Comparison of ENCODE assay signal across 9 cellular contexts in the genomic region with DNA sequence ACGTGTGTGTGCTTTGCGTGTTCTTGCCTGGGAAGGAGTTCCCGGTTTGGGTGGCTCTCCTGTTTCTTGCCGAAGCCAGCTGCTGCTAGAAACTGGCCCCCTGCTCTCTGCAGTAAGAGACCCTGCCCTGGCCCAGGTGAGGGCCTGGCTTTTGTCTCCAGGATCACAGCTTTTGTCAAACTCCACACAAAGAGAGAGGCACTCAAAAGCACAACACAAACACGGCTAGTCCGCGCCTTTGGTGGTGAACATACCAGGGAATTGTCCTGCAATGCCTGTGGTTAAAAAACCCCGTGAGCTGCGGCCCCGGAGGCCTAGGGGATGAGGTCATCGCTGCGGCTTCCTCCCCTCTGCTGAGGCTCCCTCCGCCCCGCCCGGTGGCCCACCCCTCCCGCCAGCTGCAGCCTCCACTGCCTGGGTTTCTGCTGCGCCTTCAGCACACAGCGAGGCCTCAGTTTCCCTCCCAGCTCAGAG.
DNase-seq lines count a peak whose midpoint lies in the region; ATAC-seq, FAIRE-seq and TF ChIP-seq lines count a peak whose summit lies in the region.
"Had no signal": no experiment of that assay in that cellular context is flagged by ENCODE, and none has a peak within 500 bp of the region (broad histone marks: within the 10 kb centered on the region; RNA-seq: fewer than 3 reads in every experiment).

No MANE protein-coding gene starts in this region.

- H3K27ac ChIP-seq in H1 (ENCODE audit: low read depth, low read length), result peak overlapping the region; percentile 4; the same call in 1 of the 2 replicates
- H3K27ac ChIP-seq in upper lobe of left lung, result peak overlapping the region; percentile 2 to 66 (median 34)

- H3K27me3 ChIP-seq in H1 (replicated peaks in 1 of 4; ENCODE audit: control insufficient read depth in 3 of 4, extremely low read depth in 1 of 4, insufficient read depth in 3 of 4, low read length in 3 of 4), result peaks cover 1 to 45% (median 19%) of the 10 kb centered on the region in 4 experiments; a peak in 6 of 7 replicates
- H3K27me3 ChIP-seq in upper lobe of left lung, result no peaks in the 10 kb centered on the region

- H2BK5ac ChIP-seq in H1 (ENCODE audit: low read depth, low read length), result peak overlapping the region; percentile 94; the same call in 1 of the 2 replicates

- CTCF ChIA-PET in H1 (lab: Charles Lee; ENCODE audit: partially characterized antibody), result interaction anchor here (0.7 to 14.3 kb wide), 59 partner anchors 8 to 435 kb away, joined by 3 to 521 read pairs (median 4); partner anchors contain the start of genes CDKN1C and PHLDA2

- H2BK15ac ChIP-seq in H1 (ENCODE audit: low read length), result peak overlapping the region; percentile 93

- H3K9me3 Mint-ChIP-seq in mesothelial cell of epicardium, result no peaks in the 10 kb centered on the region
- H3K9me3 Mint-ChIP-seq: central memory CD8-positive, alpha-beta T cell had no signal

- TF ChIP-seq EP300 in H1 (IDR thresholded peaks at IDR 0.05; ENCODE audit: borderline replicate concordance in 1 of 2, low read depth in 2 of 2, low read length in 2 of 2) (no peak), upper lobe of left lung (IDR thresholded peaks at IDR 0.05) (peak in 1 of 4 donors; percentile 17)

- H3K4me3 ChIP-seq in H1 (ENCODE audit: extremely low read depth in 1 of 4, insufficient read depth in 2 of 4, low read depth in 3 of 4, low read length in 4 of 4), result no peak overlapping the region; a peak in 1 of 8 replicates
- peak overlapping the region in 1 of 4 donors; percentile 1 for H3K4me3 ChIP-seq in upper lobe of left lung

- in situ Hi-C loops in SK-MEL-5 (cut with HindIII; ENCODE audit: low pct_unique_long_range_greater_than_20kb, low sequenced_read_pairs), result no loop called here

- no peak for FAIRE-seq in H1 (lab: Jason Lieb, UNC)

- H4K91ac ChIP-seq in H1 (replicated peaks; ENCODE audit: insufficient read length, low read length), result peak overlapping the region; percentile 95

- DNase-seq in A172 (ENCODE audit: low spot score) (peak; percentile 95), GM20000 (ENCODE audit: low spot score) (peak; percentile 75), SK-MEL-5 (ENCODE audit: low read depth, low spot score) (peak; percentile 51), H1 (ENCODE audit: low read depth in 1 of 2, low spot score in 2 of 2) (peak; percentile 75 to 77), mesothelial cell of epicardium (ENCODE audit: low spot score in 2 of 2, unreplicated experiment in 2 of 2) (peak; percentile 82), upper lobe of left lung (peak; percentile 76 to 88), NCI-H2081 (lab: John Stamatoyannopoulos, UW) (no peak)

- H3K36me3 Mint-ChIP-seq in mesothelial cell of epicardium, result no peaks in the 10 kb centered on the region

- no peaks in the 10 kb centered on the region for H3K9me3 ChIP-seq in H1 (ENCODE audit: insufficient read depth in 2 of 2, low read depth in 1 of 2, low read length in 1 of 2)
- no peaks in the 10 kb centered on the region for H3K9me3 ChIP-seq in upper lobe of left lung

- peak overlapping the region; percentile 96 for H4K8ac ChIP-seq in H1 (ENCODE audit: extremely low read depth, insufficient read depth, low read length)

- POLR2A ChIA-PET in H1 (lab: Charles Lee; ENCODE audit: partially characterized antibody), result interaction anchor here (0.7 to 2.9 kb wide), 7 partner anchors 166 to 408 kb away, joined by 3 to 18 read pairs (median 8); partner anchors contain the start of genes CDKN1C, KCNQ1OT1 and PHLDA2

- H3K79me2 ChIP-seq in H1 (ENCODE audit: control insufficient read depth in 1 of 2, insufficient read depth in 2 of 2, low read length in 2 of 2), result no peaks in the 10 kb centered on the region

- ATAC-seq in upper lobe of left lung (ENCODE audit: low FRiP score in 2 of 2) (peak; percentile 20 to 88), HG03442 (IDR thresholded peaks at IDR 0.05; ENCODE audit: unreplicated experiment) (no peak)

- peak overlapping the region; percentile 99 for H3K27ac Mint-ChIP-seq in mesothelial cell of epicardium

- peaks cover 0 to 4% of the 10 kb centered on the region in 2 experiments for H4K20me1 ChIP-seq in H1 (replicated peaks in 1 of 2; ENCODE audit: control insufficient read depth in 1 of 2, insufficient read depth in 2 of 2, low read length in 2 of 2)

- H2AFZ ChIP-seq in H1 (ENCODE audit: low read length), result no peak overlapping the region; the same call in 1 of the 2 replicates

- no peak for TF ChIP-seq CTCF in GM20000 (IDR thresholded peaks at IDR 0.05; ENCODE audit: extremely low read depth, missing control alignments)
- TF ChIP-seq CTCF in H1 (IDR thresholded peaks at IDR 0.05; ENCODE audit: control extremely low read depth in 1 of 3, insufficient read depth in 1 of 3, low read depth in 1 of 3, low read length in 3 of 3), result no peak
- no peak for TF ChIP-seq CTCF in mesothelial cell of epicardium (IDR thresholded peaks at IDR 0.05; ENCODE audit: unreplicated experiment)
- TF ChIP-seq CTCF in upper lobe of left lung (IDR thresholded peaks at IDR 0.05), result no peak

- H3K56ac ChIP-seq in H1 (replicated peaks; ENCODE audit: insufficient read length, low read depth, low read length), result no peak overlapping the region

- H3K4me3 Mint-ChIP-seq in mesothelial cell of epicardium, result peak overlapping the region; percentile 34

- no peaks in the 10 kb centered on the region for H3K23me2 ChIP-seq in H1 (ENCODE audit: low read depth, low read length)

- H3K9ac ChIP-seq in H1 (replicated peaks in 1 of 4; ENCODE audit: extremely low read depth in 1 of 4, low read depth in 3 of 4, low read length in 3 of 4), result peak overlapping the region in 2 of 4 experiments; percentile 31 to 38; a peak in 3 of 7 replicates

- TF ChIP-seq POLR2A in H1 (IDR thresholded peaks at IDR 0.05; ENCODE audit: control extremely low read depth in 1 of 2, low read depth in 2 of 2, low read length in 2 of 2) (no peak), upper lobe of left lung (IDR thresholded peaks at IDR 0.05) (no peak)

- no peak; a peak in 2 of 4 replicates for TF ChIP-seq RAD21 in H1 (IDR thresholded peaks at IDR 0.05 in 1 of 2, conservative IDR thresholded peaks at IDR 0.05 in 1 of 2; ENCODE audit: low read depth in 2 of 2, low read length in 2 of 2)

- H3K4ac ChIP-seq in H1 (replicated peaks; ENCODE audit: insufficient read length, low read depth, low read length), result peak overlapping the region; percentile 83

- H3K23ac ChIP-seq in H1 (ENCODE audit: insufficient read length), result no peak overlapping the region

- H3K4me1 ChIP-seq in H1 (replicated peaks in 1 of 4; ENCODE audit: control insufficient read depth in 3 of 4, insufficient read depth in 4 of 4, low read length in 3 of 4) (peaks cover 4 to 16% (median 10%) of the 10 kb centered on the region in 4 experiments), upper lobe of left lung (peaks cover 15 to 29% (median 19%) of the 10 kb centered on the region in 4 donors)

- H2BK120ac ChIP-seq in H1 (replicated peaks; ENCODE audit: low read depth, low read length), result peak overlapping the region; percentile 93

- H3K14ac ChIP-seq in H1 (ENCODE audit: insufficient read length), result no peak overlapping the region

- H2BK20ac ChIP-seq in H1 (ENCODE audit: low read length), result peak overlapping the region; percentile 98

- H2BK12ac ChIP-seq in H1 (ENCODE audit: low read depth, low read length), result peak overlapping the region; percentile 100

- H4K5ac ChIP-seq in H1 (ENCODE audit: insufficient read length, low read depth, low read length), result peak overlapping the region; percentile 19

- peaks cover 26% of the 10 kb centered on the region for H3K4me1 Mint-ChIP-seq in mesothelial cell of epicardium

- peak overlapping the region; percentile 98; the same call in 1 of the 2 replicates for H2AK5ac ChIP-seq in H1 (ENCODE audit: low read depth, low read length)

- H3K27me3 Mint-ChIP-seq in mesothelial cell of epicardium (ENCODE audit: low read depth), result peaks cover 10% of the 10 kb centered on the region
- H3K27me3 Mint-ChIP-seq: central memory CD8-positive, alpha-beta T cell had no signal

- H3K79me1 ChIP-seq in H1 (ENCODE audit: low read depth, low read length), result no peaks in the 10 kb centered on the region

- H3K18ac ChIP-seq in H1 (ENCODE audit: extremely low read depth, low read length), result peak overlapping the region; percentile 100

- WGBS in H1 (ENCODE audit: extremely low coverage in 1 of 2, insufficient coverage in 1 of 2, insufficient read length in 1 of 2, insufficient replicate concordance in 2 of 2, low coverage in 1 of 2, low lambda C conversion rate in 2 of 2, missing lambda C conversion rate in 1 of 2), 2 experiments, result 38% methylated on average over 8 of the region's 18 CpGs; no CpG with 5 or more reads in 1 of the 2 experiments
- WGBS in upper lobe of left lung, 2 donors, result 42 to 46% methylated on average over 3 to 16 of the region's 18 CpGs

- H3K36me3 ChIP-seq in H1 (ENCODE audit: control insufficient read depth in 2 of 4, insufficient read depth in 4 of 4, low read length in 3 of 4) (no peaks in the 10 kb centered on the region), upper lobe of left lung (peaks cover 0 to 8% (median 0%) of the 10 kb centered on the region in 4 donors)

- peak overlapping the region; percentile 45 to 58 for H3K4me2 ChIP-seq in H1 (ENCODE audit: insufficient read depth in 1 of 2, low read depth in 2 of 2, low read length in 2 of 2)

TF ChIP-seq in H1, 55 proteins besides CTCF, POLR2A, EP300 and RAD21 (continues in another document):
- TF ChIP-seq SP1 (IDR thresholded peaks at IDR 0.05; ENCODE audit: low read depth, low read length), result 0 out of 2 replicates have a peak, but pooled peaks have one; percentile 23
- TF ChIP-seq, protein P1, sequence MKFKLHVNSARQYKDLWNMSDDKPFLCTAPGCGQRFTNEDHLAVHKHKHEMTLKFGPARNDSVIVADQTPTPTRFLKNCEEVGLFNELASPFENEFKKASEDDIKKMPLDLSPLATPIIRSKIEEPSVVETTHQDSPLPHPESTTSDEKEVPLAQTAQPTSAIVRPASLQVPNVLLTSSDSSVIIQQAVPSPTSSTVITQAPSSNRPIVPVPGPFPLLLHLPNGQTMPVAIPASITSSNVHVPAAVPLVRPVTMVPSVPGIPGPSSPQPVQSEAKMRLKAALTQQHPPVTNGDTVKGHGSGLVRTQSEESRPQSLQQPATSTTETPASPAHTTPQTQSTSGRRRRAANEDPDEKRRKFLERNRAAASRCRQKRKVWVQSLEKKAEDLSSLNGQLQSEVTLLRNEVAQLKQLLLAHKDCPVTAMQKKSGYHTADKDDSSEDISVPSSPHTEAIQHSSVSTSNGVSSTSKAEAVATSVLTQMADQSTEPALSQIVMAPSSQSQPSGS (IDR thresholded peaks at IDR 0.05; ENCODE audit: low read length), result peak; percentile 90; the same call in 1 of the 2 replicates
- peak; percentile 72; the same call in 1 of the 2 replicates for TF ChIP-seq TEAD4 (IDR thresholded peaks at IDR 0.05; ENCODE audit: low read depth, low read length)
- TF ChIP-seq SUZ12 (IDR thresholded peaks at IDR 0.05; ENCODE audit: low read length), result peak; percentile 43; the same call in 1 of the 2 replicates
- TF ChIP-seq CTBP2 (IDR thresholded peaks at IDR 0.05; ENCODE audit: borderline replicate concordance, insufficient read depth, insufficient read length, low read length), result peak; percentile 16
- 0 out of 2 replicates have a peak, but pooled peaks have one; percentile 52 for TF ChIP-seq BACH1 (IDR thresholded peaks at IDR 0.05; ENCODE audit: low read length)

Comparison
In these comparisons a context has a peak if more than half of its experiments do, and no peak if none do; other contexts are left out.
1. DNase-seq: peak in A172 (single experiment), GM20000 (single experiment), SK-MEL-5 (single experiment), H1 (2 of 2), mesothelial cell of epicardium (2 of 2) and upper lobe of left lung (2 of 2); none in NCI-H2081 (0 of 2).